Comparison of ENCODE assay signal across 27 cellular contexts in the genomic region with DNA sequence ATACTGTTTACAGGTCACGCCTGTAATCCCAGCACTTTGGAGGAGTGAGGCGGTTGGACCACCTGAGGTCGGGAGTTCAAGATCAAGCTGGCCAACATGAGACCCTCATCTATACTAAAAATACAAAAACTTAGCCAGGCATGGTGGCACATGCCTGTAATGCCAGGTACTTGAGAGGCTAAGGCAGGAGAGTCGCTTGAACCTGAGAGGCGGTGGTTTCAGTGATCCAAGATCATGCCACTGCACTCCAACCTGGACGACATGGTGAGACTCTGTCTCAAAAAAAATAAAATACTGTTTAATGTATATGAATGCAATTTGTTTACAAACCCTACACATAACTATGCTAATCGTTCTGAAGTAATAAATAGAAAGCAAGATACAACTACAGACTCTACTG.
"Had no signal": no experiment of that assay in that cellular context is flagged by ENCODE, and none has a peak within 500 bp of the region (broad histone marks: within the 10 kb centered on the region; RNA-seq: fewer than 3 reads in every experiment).

No MANE protein-coding gene starts in this region.

- H3K27me3 ChIP-seq: neural progenitor cell, ovary, right lobe of liver, sigmoid colon, stomach, tibial artery, transverse colon, vagina had no signal

- H3K4me3 Mint-ChIP-seq: natural killer cell; nephron; neural progenitor cell; stimulated activated effector memory CD8-positive, alpha-beta T cell treated with anti-CD3 and anti-CD28 coated beads, Interleukin-12 subunit alpha, Interleukin-12 subunit beta, amount 100 ng/mL, for 72 hours; stimulated activated naive B cell treated with anti-CD40 and anti-IgM and Interleukin-4, amounts not matched to agents 10 μg/mL and 1 μg/mL and 100 μg/mL, for 72 hours; stimulated activated naive CD8-positive, alpha-beta T cell treated with anti-CD3 and anti-CD28 coated beads, Interleukin-15, Interleukin-2, amounts not matched to agents 100 ng/mL and 50 ng/mL, for 24 hours; type B pancreatic cell had no signal

- H3K27me3 Mint-ChIP-seq: progenitor cell of endocrine pancreas; stimulated activated naive B cell treated with anti-CD40 and anti-IgM and Interleukin-4, amounts not matched to agents 10 μg/mL and 1 μg/mL and 100 μg/mL, for 72 hours; type B pancreatic cell had no signal

- ATAC-seq: natural killer cell; psoas muscle; right cardiac atrium; right lobe of liver; stimulated activated effector memory CD8-positive, alpha-beta T cell treated with anti-CD3 and anti-CD28 coated beads, Interleukin-12 subunit alpha, Interleukin-12 subunit beta, amount 100 ng/mL, for 72 hours; stimulated activated naive B cell treated with anti-CD40 and anti-IgM and Interleukin-4, amounts not matched to agents 10 μg/mL and 1 μg/mL and 100 μg/mL, for 72 hours had no signal

- H3K27ac ChIP-seq: neural progenitor cell, ovary, parathyroid adenoma, psoas muscle, right lobe of liver, sigmoid colon, stomach, thoracic aorta, tibial artery, transverse colon, vagina had no signal

- DNase-seq: natural killer cell; occipital lobe; ovary; posterior cingulate gyrus; psoas muscle; right cardiac atrium; right lobe of liver; sigmoid colon; small intestine; stimulated activated CD4-positive, alpha-beta T cell treated with anti-CD3 and anti-CD28 coated beads, Interleukin-15, amount 100 ng/mL, for 24 hours; stimulated activated CD4-positive, alpha-beta T cell treated with anti-CD3 and anti-CD28 coated beads, Interleukin-2, amount 100 ng/mL, for 24 hours; stimulated activated CD4-positive, alpha-beta T cell treated with anti-CD3 and anti-CD28 coated beads, Interleukin-2, amount 100 ng/mL, for 48 hours; stimulated activated CD4-positive, alpha-beta T cell treated with anti-CD3 and anti-CD28 coated beads, Interleukin-4, amount 100 ng/mL, for 24 hours; stimulated activated naive B cell treated with anti-CD40 and anti-IgM and Interleukin-4, amounts not matched to agents 10 μg/mL and 1 μg/mL and 100 μg/mL, for 72 hours; stimulated activated naive CD4-positive, alpha-beta T cell treated with Interleukin-2 at 50 U/mL for 16 hours; stomach; tibial artery; transverse colon had no signal

- H3K4me1 Mint-ChIP-seq: natural killer cell; nephron; neural progenitor cell; stimulated activated effector memory CD8-positive, alpha-beta T cell treated with anti-CD3 and anti-CD28 coated beads, Interleukin-12 subunit alpha, Interleukin-12 subunit beta, amount 100 ng/mL, for 72 hours had no signal

- H3K4me2 ChIP-seq: neural progenitor cell had no signal

- H3K36me3 Mint-ChIP-seq: natural killer cell; neural progenitor cell; stimulated activated effector memory CD8-positive, alpha-beta T cell treated with anti-CD3 and anti-CD28 coated beads, Interleukin-12 subunit alpha, Interleukin-12 subunit beta, amount 100 ng/mL, for 72 hours; stimulated activated naive B cell treated with anti-CD40 and anti-IgM and Interleukin-4, amounts not matched to agents 10 μg/mL and 1 μg/mL and 100 μg/mL, for 72 hours; type B pancreatic cell had no signal

- H3K9me3 Mint-ChIP-seq: nephron; stimulated activated effector memory CD8-positive, alpha-beta T cell treated with anti-CD3 and anti-CD28 coated beads, Interleukin-12 subunit alpha, Interleukin-12 subunit beta, amount 100 ng/mL, for 72 hours; stimulated activated naive B cell treated with anti-CD40 and anti-IgM and Interleukin-4, amounts not matched to agents 10 μg/mL and 1 μg/mL and 100 μg/mL, for 72 hours; stimulated activated naive CD8-positive, alpha-beta T cell treated with anti-CD3 and anti-CD28 coated beads, Interleukin-15, Interleukin-2, amounts not matched to agents 100 ng/mL and 50 ng/mL, for 24 hours; type B pancreatic cell had no signal

- H3K27ac Mint-ChIP-seq: natural killer cell; nephron; neural progenitor cell; progenitor cell of endocrine pancreas; stimulated activated effector memory CD8-positive, alpha-beta T cell treated with anti-CD3 and anti-CD28 coated beads, Interleukin-12 subunit alpha, Interleukin-12 subunit beta, amount 100 ng/mL, for 72 hours; stimulated activated naive B cell treated with anti-CD40 and anti-IgM and Interleukin-4, amounts not matched to agents 10 μg/mL and 1 μg/mL and 100 μg/mL, for 72 hours; stimulated activated naive CD8-positive, alpha-beta T cell treated with anti-CD3 and anti-CD28 coated beads, Interleukin-15, Interleukin-2, amounts not matched to agents 100 ng/mL and 50 ng/mL, for 24 hours; type B pancreatic cell had no signal

- H3K9me3 ChIP-seq: ovary, psoas muscle, right lobe of liver, sigmoid colon, thoracic aorta, tibial artery, transverse colon, vagina had no signal

- H3K79me2 ChIP-seq: parathyroid adenoma had no signal

- H2AFZ ChIP-seq: neural progenitor cell, parathyroid adenoma had no signal

- H3K36me3 ChIP-seq: neural progenitor cell, ovary, right lobe of liver, sigmoid colon, stomach, thoracic aorta, tibial artery, transverse colon, vagina had no signal

- H3K4me3 ChIP-seq: neural progenitor cell, ovary, psoas muscle, right lobe of liver, sigmoid colon, stomach, thoracic aorta, tibial artery, transverse colon, vagina had no signal

- H3K9ac ChIP-seq: neural progenitor cell, parathyroid adenoma had no signal

- H3K4me1 ChIP-seq: neural progenitor cell, psoas muscle, right lobe of liver, sigmoid colon, stomach, tibial artery, transverse colon, vagina had no signal
